In genomic region chr4:80099671-80100070, GRCh38 we compare ENCODE assay signal across 20 cellular contexts.
"Had no signal": no experiment of that assay in that cellular context is flagged by ENCODE, and none has a peak within 500 bp of the region (broad histone marks: within the 10 kb centered on the region; RNA-seq: fewer than 3 reads in every experiment).

No MANE protein-coding gene starts in this region.

- H3K27ac ChIP-seq: RWPE1 had no signal

- H3K27me3 ChIP-seq: MG63 had no signal

- DNase-seq: Karpas-422, KG1, MG63, NCI-H1092, NCI-H1105 treated with DMSO at 0.1 percent for 48 hours, NCI-H1417 treated with DMSO at 0.1 percent for 48 hours, NCI-H146, NCI-H1694 treated with DMSO at 0.1 percent for 48 hours, NCI-H1930, NCI-H2081, NCI-H2107, NCI-H2227 treated with DMSO at 0.1 percent for 48 hours, NCI-H524, NCI-H526 treated with DMSO at 0.1 percent for 48 hours, NCI-H748 treated with DMSO at 0.1 percent for 48 hours, SHP77, SK-N-SH, SW 1271 had no signal

- ATAC-seq: Panc1 had no signal

- H3K4me3 ChIP-seq: MG63 had no signal

- H3K9me3 ChIP-seq: MG63, SK-N-SH had no signal

- H3K36me3 ChIP-seq: MG63 had no signal
